Comparison of ENCODE assay signal across 8 cellular contexts in the genomic region with DNA sequence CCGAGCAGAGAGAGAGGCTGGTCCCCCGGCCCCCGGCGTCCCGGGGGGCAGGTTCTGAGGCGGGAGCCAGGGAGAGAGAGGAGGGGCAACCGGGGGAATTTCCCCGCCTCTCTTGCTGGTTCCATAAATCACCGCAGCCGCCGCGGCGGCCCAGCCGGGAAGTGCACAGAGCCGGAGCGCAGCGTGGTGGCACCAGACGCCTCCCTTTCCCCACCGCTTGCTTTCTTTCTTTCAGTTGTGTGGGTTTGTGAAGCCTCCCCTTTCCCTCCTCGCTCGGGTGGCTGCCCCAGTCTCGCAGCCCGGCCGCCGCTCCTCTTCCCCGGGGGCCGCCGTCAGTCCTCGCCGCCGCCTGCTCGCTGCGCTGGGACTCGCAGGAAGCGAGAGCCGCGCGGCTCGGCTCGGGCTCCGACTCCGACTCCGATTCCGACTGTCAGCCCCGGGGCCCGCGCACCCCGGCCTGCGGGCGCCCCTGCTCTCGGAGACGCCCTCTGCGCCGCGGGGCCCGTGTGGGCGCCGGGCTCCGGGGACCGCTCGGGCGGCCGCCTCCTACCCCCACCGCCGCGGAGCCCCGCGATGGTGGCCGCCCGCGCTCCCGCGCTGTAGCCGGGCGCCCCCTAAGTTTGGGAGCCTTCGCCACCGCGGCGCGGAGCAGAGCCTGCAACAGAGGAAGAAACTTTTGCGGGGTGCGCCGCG. TPM values are rescaled to one million over a fixed set of nuclear protein-coding genes. Genes with fewer than 3 reads are reported as not detected.
DNase-seq lines count a peak whose midpoint lies in the region; ATAC-seq, FAIRE-seq and TF ChIP-seq lines count a peak whose summit lies in the region.

A gene (plus strand): TSS at position 153 of the 693 bp plus-strand sequence. CDS start 616 bp downstream, outside the sequence.

- peak within 1 kb of the TSS; percentile 61 for H3K27ac Mint-ChIP-seq in activated naive CD8-positive, alpha-beta T cell treated with anti-CD3 and anti-CD28 coated beads, Interleukin-2, amount 50 U/mL, for 24 hours

- peak within 1 kb of the TSS; percentile 33 for H3K18ac ChIP-seq in trophoblast cell (ENCODE audit: low read length)

- H2AFZ ChIP-seq in trophoblast cell (ENCODE audit: insufficient read depth, low read length, poor library complexity) = peak within 1 kb of the TSS; percentile 25

- no peaks in the 10 kb centered on the region for H3K36me3 Mint-ChIP-seq in activated naive CD8-positive, alpha-beta T cell treated with anti-CD3 and anti-CD28 coated beads, Interleukin-2, amount 50 U/mL, for 24 hours (ENCODE audit: low read depth)

- TF ChIP-seq POLR2A in heart left ventricle (IDR thresholded peaks at IDR 0.05) = peak in 1 of 2 donors; percentile 62

- H3K4me1 ChIP-seq in heart left ventricle = peaks cover 1 to 30% (median 10%) of the 10 kb centered on the region in 12 donors
- peaks cover 6 to 14% of the 10 kb centered on the region in 2 experiments for H3K4me1 ChIP-seq in trophoblast cell (ENCODE audit: control insufficient read depth in 1 of 2, insufficient read depth in 2 of 2, low read length in 2 of 2)
- H3K4me1 ChIP-seq in thymus (ENCODE audit: control insufficient read depth, insufficient read depth, low read length) = peaks cover 5% of the 10 kb centered on the region

- peak within 1 kb of the TSS; percentile 82 for H3K4me2 ChIP-seq in trophoblast cell (ENCODE audit: low read length)

- peak; percentile 8 for TF ChIP-seq CTCF in D721Med (IDR thresholded peaks at IDR 0.05; ENCODE audit: insufficient read depth, missing control alignments)
- peak in 10 of 12 donors; percentile 26 to 71 (median 48) for TF ChIP-seq CTCF in heart left ventricle (IDR thresholded peaks at IDR 0.05)

- H3K9ac ChIP-seq in trophoblast cell (ENCODE audit: low read length) = peak within 1 kb of the TSS; percentile 77

- no peak within 1 kb of the TSS for H2BK12ac ChIP-seq in trophoblast cell (ENCODE audit: low read length)

- no peak within 1 kb of the TSS for H3K4ac ChIP-seq in trophoblast cell (ENCODE audit: low read depth, low read length)

- H3K27me3 ChIP-seq in heart left ventricle = peaks cover 0 to 41% (median 0%) of the 10 kb centered on the region in 9 donors
- peaks cover 30% of the 10 kb centered on the region for H3K27me3 ChIP-seq in trophoblast cell (ENCODE audit: insufficient read depth, low read length)
- peaks cover 46% of the 10 kb centered on the region for H3K27me3 ChIP-seq in thymus (ENCODE audit: control insufficient read depth, insufficient read depth)

- peaks cover 16% of the 10 kb centered on the region for H3K4me1 Mint-ChIP-seq in activated naive CD8-positive, alpha-beta T cell treated with anti-CD3 and anti-CD28 coated beads, Interleukin-2, amount 50 U/mL, for 24 hours

- H3K9me3 ChIP-seq in heart left ventricle (no peaks in the 10 kb centered on the region), trophoblast cell (ENCODE audit: insufficient read depth, low read depth, low read length) (no peaks in the 10 kb centered on the region), thymus (ENCODE audit: control insufficient read depth) (no peaks in the 10 kb centered on the region)

- H3K27me3 Mint-ChIP-seq in activated naive CD8-positive, alpha-beta T cell treated with anti-CD3 and anti-CD28 coated beads, Interleukin-2, amount 50 U/mL, for 24 hours = peaks cover 40% of the 10 kb centered on the region

- H4K91ac ChIP-seq in trophoblast cell (ENCODE audit: low read depth, low read length) = no peak within 1 kb of the TSS

- no peak within 1 kb of the TSS for H4K12ac ChIP-seq in trophoblast cell (ENCODE audit: low read depth, low read length)

- H3K79me1 ChIP-seq in trophoblast cell (ENCODE audit: low read length) = no peaks in the 10 kb centered on the region

- H3K23ac ChIP-seq in trophoblast cell (ENCODE audit: low read length) = no peak within 1 kb of the TSS

- no peak within 1 kb of the TSS for H2AK5ac ChIP-seq in trophoblast cell (ENCODE audit: low read length)

- FAIRE-seq in D721Med (lab: Jason Lieb, UNC) = no peak

- H2BK120ac ChIP-seq in trophoblast cell (ENCODE audit: insufficient read depth, low read length, poor library complexity) = no peak within 1 kb of the TSS

- H4K8ac ChIP-seq in trophoblast cell (ENCODE audit: low read depth, low read length) = peak within 1 kb of the TSS; percentile 25

- H3K36me3 ChIP-seq in heart left ventricle = no peaks in the 10 kb centered on the region
- no peaks in the 10 kb centered on the region for H3K36me3 ChIP-seq in trophoblast cell (ENCODE audit: control insufficient read depth in 1 of 2, insufficient read depth in 2 of 2, low read length in 2 of 2)
- no peaks in the 10 kb centered on the region for H3K36me3 ChIP-seq in thymus (ENCODE audit: control insufficient read depth, insufficient read depth)

- peak within 1 kb of the TSS; percentile 64 to 90 (median 74) for H3K4me3 ChIP-seq in heart left ventricle
- peak within 1 kb of the TSS; percentile 67 for H3K4me3 ChIP-seq in trophoblast cell (ENCODE audit: low read depth, low read length)
- H3K4me3 ChIP-seq in thymus (ENCODE audit: low read length) = peak within 1 kb of the TSS; percentile 64

- no peaks in the 10 kb centered on the region for H3K9me3 Mint-ChIP-seq in activated naive CD8-positive, alpha-beta T cell treated with anti-CD3 and anti-CD28 coated beads, Interleukin-2, amount 50 U/mL, for 24 hours

- H2BK5ac ChIP-seq in trophoblast cell (ENCODE audit: low read depth, low read length, poor library complexity) = peak within 1 kb of the TSS; percentile 10

- 1% methylated on average over 31 to 84 of the region's 84 CpGs for WGBS in heart left ventricle, 4 donors
- no CpG with 5 or more reads among the region's 84 CpGs for WGBS in trophoblast cell (ENCODE audit: extremely low coverage, insufficient coverage, insufficient read length)
- under 1% methylated on average over 84 of the region's 84 CpGs for WGBS in thymus

- DNase-seq in D721Med (ENCODE audit: insufficient read length, low spot score) = peak; percentile 61
- DNase-seq in LHCN-M2 (ENCODE audit: low read depth) = peak; percentile 27
- peak; percentile 75 for DNase-seq in SK-N-DZ (ENCODE audit: low spot score)
- DNase-seq in activated naive CD8-positive, alpha-beta T cell treated with anti-CD3 and anti-CD28 coated beads, Interleukin-2, amount 50 U/mL, for 24 hours = peak; percentile 77
- peak; percentile 79 to 85 (median 80) for DNase-seq in heart left ventricle
- DNase-seq in trophoblast cell = peak in 1 of 2 donors; percentile 38

- no peaks in the 10 kb centered on the region for H3K79me2 ChIP-seq in trophoblast cell (ENCODE audit: control insufficient read depth, insufficient read depth, low read length, poor library complexity)

- H3K4me3 Mint-ChIP-seq in activated naive CD8-positive, alpha-beta T cell treated with anti-CD3 and anti-CD28 coated beads, Interleukin-2, amount 50 U/mL, for 24 hours = peak within 1 kb of the TSS; percentile 82

- ATAC-seq in GM21717 (IDR thresholded peaks at IDR 0.05; ENCODE audit: unreplicated experiment) = peak; percentile 94
- peak; percentile 93 for ATAC-seq in activated naive CD8-positive, alpha-beta T cell treated with anti-CD3 and anti-CD28 coated beads, Interleukin-2, amount 50 U/mL, for 24 hours
- ATAC-seq in heart left ventricle = peak; percentile 59 to 90 (median 87)

- H3K27ac ChIP-seq in heart left ventricle (peak within 1 kb of the TSS; percentile 58 to 87 (median 81)), trophoblast cell (ENCODE audit: low read depth, low read length) (no peak within 1 kb of the TSS), thymus (ENCODE audit: low read depth) (peak within 1 kb of the TSS; percentile 76)

- peak within 1 kb of the TSS; percentile 52 for H3K14ac ChIP-seq in trophoblast cell (ENCODE audit: low read length)

- intact Hi-C loops in heart left ventricle (cut with DNase I) = loop anchor here (2.0 to 10.0 kb wide), 14 partner anchors 42 to 355 kb away; no protein-coding TSS in a partner anchor

RNA-seq across cellular contexts. Expression of the gene that starts here (rescaled TPM):
- total RNA-seq in LHCN-M2 (2014; rRNA removed) = under 0.01 TPM in 1 of 2 replicates, not detected in the other
- 0.04 TPM for polyA plus RNA-seq in LHCN-M2 (2012)
- 7.8 and 8.8 TPM in 2 replicates for polyA plus RNA-seq in SK-N-DZ (2014; cell fraction: cytosol; rRNA removed)
- polyA plus RNA-seq in SK-N-DZ (2014; cell fraction: nucleus; rRNA removed) = 7.1 and 10.4 TPM in 2 replicates
- total RNA-seq in heart left ventricle = 10 to 100 TPM in 1 of 9 donors, 1 to 10 TPM in 8; 1.3 to 10.0 (median 2.6) TPM
- polyA plus RNA-seq in heart left ventricle = under 1 TPM; 0.89 to 0.91 TPM
- polyA plus RNA-seq in trophoblast cell (2013) = 0.82 and 0.89 TPM in 2 replicates
- 12.9 TPM for polyA plus RNA-seq in thymus

Comparison
In these comparisons a context has a peak if more than half of its experiments do, and no peak if none do; other contexts are left out.
1. Peak in DNase-seq in LHCN-M2; RNA of the gene not detected or under 1 TPM.